23 cellular contexts compared by ENCODE assay signal in genomic region chr1:1267488-1268283, GRCh38.
"Had no signal": no experiment of that assay in that cellular context is flagged by ENCODE, and none has a peak within 500 bp of the region (broad histone marks: within the 10 kb centered on the region; RNA-seq: fewer than 3 reads in every experiment).

No MANE protein-coding gene starts in this region.

- H3K27ac Mint-ChIP-seq: activated CD4-positive, alpha-beta memory T cell treated with anti-CD3 and anti-CD28 coated beads, Interleukin-2, amount 10 ng/mL, durations not matched to agents 7 days and 5 days; activated CD4-positive, alpha-beta T cell treated with anti-CD3 and anti-CD28 coated beads, Interleukin-2, amount 10 ng/mL, durations not matched to agents 24 days and 14 days; activated naive CD8-positive, alpha-beta T cell treated with anti-CD3 and anti-CD28 coated beads for 36 hours; activated T-helper 17 cell treated with anti-CD3 and anti-CD28 coated beads, Interleukin-2, amount 50 U/mL, for 72 hours; endodermal cell; stimulated activated memory B cell treated with anti-CD40 and anti-IgM and Interleukin-4, amounts not matched to agents 10 μg/mL and 1 μg/mL and 100 μg/mL, for 72 hours had no signal

- H3K36me3 Mint-ChIP-seq: naive B cell had no signal

- ATAC-seq: activated CD4-positive, CD25-positive, alpha-beta regulatory T cell treated with anti-CD3 and anti-CD28 coated beads, Interleukin-2, amount 50 U/mL, for 24 hours; activated T-helper 17 cell treated with anti-CD3 and anti-CD28 coated beads, Interleukin-2, amount 50 U/mL, for 72 hours; heart right ventricle; pancreas; right lobe of liver; stimulated activated memory B cell treated with anti-CD40 and anti-IgM and Interleukin-4, amounts not matched to agents 10 μg/mL and 1 μg/mL and 100 μg/mL, for 72 hours had no signal

- H3K27me3 Mint-ChIP-seq: activated CD4-positive, alpha-beta memory T cell treated with anti-CD3 and anti-CD28 coated beads, Interleukin-2, amount 10 ng/mL, durations not matched to agents 7 days and 5 days; activated CD4-positive, alpha-beta T cell treated with anti-CD3 and anti-CD28 coated beads, Interleukin-2, amount 10 ng/mL, durations not matched to agents 24 days and 14 days; activated naive CD8-positive, alpha-beta T cell treated with anti-CD3 and anti-CD28 coated beads for 36 hours; activated T-helper 17 cell treated with anti-CD3 and anti-CD28 coated beads, Interleukin-2, amount 50 U/mL, for 72 hours; naive B cell; stimulated activated memory B cell treated with anti-CD40 and anti-IgM and Interleukin-4, amounts not matched to agents 10 μg/mL and 1 μg/mL and 100 μg/mL, for 72 hours had no signal

- H3K4me3 ChIP-seq: coronary artery, heart right ventricle, lung, pancreas, right lobe of liver, stomach, suprapubic skin, tibial nerve had no signal

- H3K9me3 Mint-ChIP-seq: activated CD4-positive, alpha-beta memory T cell treated with anti-CD3 and anti-CD28 coated beads, Interleukin-2, amount 10 ng/mL, durations not matched to agents 7 days and 5 days; activated CD4-positive, alpha-beta T cell treated with anti-CD3 and anti-CD28 coated beads, Interleukin-2, amount 10 ng/mL, durations not matched to agents 24 days and 14 days; activated naive CD8-positive, alpha-beta T cell treated with anti-CD3 and anti-CD28 coated beads for 36 hours; activated T-helper 17 cell treated with anti-CD3 and anti-CD28 coated beads, Interleukin-2, amount 50 U/mL, for 72 hours; endodermal cell; naive B cell; stimulated activated memory B cell treated with anti-CD40 and anti-IgM and Interleukin-4, amounts not matched to agents 10 μg/mL and 1 μg/mL and 100 μg/mL, for 72 hours had no signal

- H3K27ac ChIP-seq: coronary artery, epithelial cell of prostate, heart right ventricle, pancreas, right lobe of liver, stomach, suprapubic skin, tibial nerve, VCaP had no signal

- H3K4me3 Mint-ChIP-seq: activated CD4-positive, alpha-beta memory T cell treated with anti-CD3 and anti-CD28 coated beads, Interleukin-2, amount 10 ng/mL, durations not matched to agents 7 days and 5 days; activated CD4-positive, alpha-beta T cell treated with anti-CD3 and anti-CD28 coated beads, Interleukin-2, amount 10 ng/mL, durations not matched to agents 24 days and 14 days; activated naive CD8-positive, alpha-beta T cell treated with anti-CD3 and anti-CD28 coated beads for 36 hours; activated T-helper 17 cell treated with anti-CD3 and anti-CD28 coated beads, Interleukin-2, amount 50 U/mL, for 72 hours; endodermal cell; stimulated activated memory B cell treated with anti-CD40 and anti-IgM and Interleukin-4, amounts not matched to agents 10 μg/mL and 1 μg/mL and 100 μg/mL, for 72 hours had no signal

- H3K27me3 ChIP-seq: heart right ventricle, pancreas, right lobe of liver, stomach, suprapubic skin, tibial nerve had no signal

- DNase-seq: activated CD4-positive, alpha-beta memory T cell treated with anti-CD3 and anti-CD28 coated beads, Interleukin-2, amount 10 ng/mL, durations not matched to agents 7 days and 5 days; activated CD4-positive, alpha-beta T cell treated with anti-CD3 and anti-CD28 coated beads, Interleukin-2, amount 10 ng/mL, durations not matched to agents 24 days and 14 days; activated naive CD8-positive, alpha-beta T cell treated with anti-CD3 and anti-CD28 coated beads for 36 hours; endodermal cell; heart right ventricle; naive B cell; pancreas; small intestine; stimulated activated CD4-positive, alpha-beta T cell treated with anti-CD3 and anti-CD28 coated beads, Interleukin-2, amount 100 ng/mL, for 24 hours; stomach; T-helper 2 cell had no signal

- FAIRE-seq: bronchial epithelial cell, keratinocyte, pancreas, small intestine had no signal

- H3K9me3 ChIP-seq: heart right ventricle, pancreas, right lobe of liver, stomach, suprapubic skin, tibial nerve had no signal
